ENCODE assay signal across 16 cellular contexts in the genomic region with DNA sequence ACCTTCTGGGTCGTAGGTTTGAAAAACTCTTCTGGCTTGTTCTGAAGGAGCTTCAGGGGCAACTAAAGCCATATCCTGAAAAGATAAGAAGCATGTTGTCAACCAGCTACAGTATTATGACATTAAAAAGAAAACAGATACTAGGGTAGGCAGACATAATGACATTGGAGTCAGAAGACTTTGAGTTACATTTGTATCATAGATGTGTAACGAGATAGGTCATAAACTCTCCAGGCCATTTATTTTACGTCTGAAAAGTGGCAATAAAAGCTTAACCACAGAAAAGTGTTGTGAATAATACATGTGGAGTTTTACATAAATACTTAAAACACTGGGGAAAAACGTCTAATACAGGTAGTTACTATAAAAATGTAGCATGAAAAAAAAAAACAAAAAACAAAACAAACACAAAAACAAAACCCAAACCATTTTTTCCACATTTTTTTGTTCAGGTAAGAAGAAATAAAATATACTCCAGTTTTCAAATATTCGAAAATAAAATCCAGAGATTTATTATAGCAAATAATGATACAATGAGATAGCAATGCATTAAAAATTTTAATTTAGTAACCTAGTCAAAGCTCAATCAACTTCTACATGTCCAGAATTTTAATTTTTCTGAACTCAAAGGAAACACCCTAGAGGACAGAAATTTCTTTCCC.
"Had no signal": no experiment of that assay in that cellular context is flagged by ENCODE, and none has a peak within 500 bp of the region (broad histone marks: within the 10 kb centered on the region; RNA-seq: fewer than 3 reads in every experiment).

No MANE protein-coding gene starts in this region.

- H3K9me3 Mint-ChIP-seq: activated naive CD4-positive, alpha-beta T cell treated with anti-CD3 and anti-CD28 coated beads for 36 hours had no signal

- H3K36me3 ChIP-seq: cardiac muscle cell had no signal

- H3K4me3 ChIP-seq: cardiac muscle cell, right atrium auricular region, skin epidermis, tibial nerve had no signal

- H3K27ac ChIP-seq: cardiac muscle cell, right atrium auricular region, skin epidermis, tibial nerve had no signal

- DNase-seq: activated CD4-positive, alpha-beta T cell treated with anti-CD3 and anti-CD28 coated beads, Interleukin-2, amount 50 U/mL, for 1 hour; activated CD8-positive, alpha-beta memory T cell treated with anti-CD3 and anti-CD28 coated beads for 24 hours; activated naive CD4-positive, alpha-beta T cell treated with anti-CD3 and anti-CD28 coated beads for 36 hours; hypothalamus; mesenchymal stem cell; occipital lobe; stimulated activated CD4-positive, alpha-beta T cell treated with anti-CD3 and anti-CD28 coated beads, Interleukin-4, amount 100 ng/mL, for 24 hours; stimulated activated naive CD4-positive, alpha-beta T cell treated with Interleukin-2 at 50 U/mL for 16 hours; substantia nigra had no signal

- H3K27me3 ChIP-seq: cardiac muscle cell, right atrium auricular region, tibial nerve had no signal

- H3K27ac Mint-ChIP-seq: activated naive CD4-positive, alpha-beta T cell treated with anti-CD3 and anti-CD28 coated beads for 36 hours; activated T-helper 1 cell treated with anti-CD3 and anti-CD28 coated beads, Interleukin-12 subunit alpha, Interleukin-12 subunit beta, Interleukin-2, Interleukin-4 antibody, amounts not matched to agents 30 ng/mL and 10 ng/mL and 1 ng/mL, durations not matched to agents 14 hours and 24 hours and 36 hours; nephron; progenitor cell of endocrine pancreas had no signal

- H3K4me3 Mint-ChIP-seq: activated naive CD4-positive, alpha-beta T cell treated with anti-CD3 and anti-CD28 coated beads for 36 hours; activated T-helper 1 cell treated with anti-CD3 and anti-CD28 coated beads, Interleukin-12 subunit alpha, Interleukin-12 subunit beta, Interleukin-2, Interleukin-4 antibody, amounts not matched to agents 30 ng/mL and 10 ng/mL and 1 ng/mL, durations not matched to agents 14 hours and 24 hours and 36 hours; nephron had no signal
